In the genomic region with DNA sequence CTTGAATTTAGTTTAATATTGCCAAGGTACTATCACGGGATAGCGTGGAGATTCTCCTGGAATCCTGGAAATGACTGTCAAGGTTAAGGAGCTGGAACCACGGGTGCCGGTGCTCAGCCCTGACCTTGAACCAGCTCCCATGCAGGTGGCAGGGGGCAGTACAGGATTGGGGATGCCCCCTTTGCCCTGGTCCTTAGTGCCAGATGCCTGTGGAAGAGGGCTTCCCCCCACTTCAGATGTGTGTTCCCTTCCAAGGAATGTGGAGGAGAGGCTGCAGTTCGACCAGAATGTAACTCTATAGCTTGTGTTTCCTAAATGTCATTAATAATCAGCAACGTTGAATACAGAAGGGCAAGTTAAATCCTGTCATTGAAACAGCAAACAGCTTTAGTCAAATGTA, we compare ENCODE assay signal across 2 cellular contexts.
TF ChIP-seq lines count a peak whose summit lies in the region.

No MANE protein-coding gene starts in this region.

TF ChIP-seq in HCT116, 20 proteins besides CTCF, POLR2A, EP300 and RAD21 (continued from another document):
- no peak for TF ChIP-seq TCF7L2 (IDR thresholded peaks at IDR 0.05; ENCODE audit: borderline replicate concordance, extremely low read depth, insufficient read depth, insufficient read length)
- no peak for TF ChIP-seq ELF1 (IDR thresholded peaks at IDR 0.05; ENCODE audit: borderline replicate concordance, low read depth)
- no peak for TF ChIP-seq CBX3 (IDR thresholded peaks at IDR 0.05; ENCODE audit: low read depth)

TF ChIP-seq in neural cell, 6 proteins besides CTCF, POLR2A, EP300 and RAD21 (continued from another document):
- TF ChIP-seq, protein P1, sequence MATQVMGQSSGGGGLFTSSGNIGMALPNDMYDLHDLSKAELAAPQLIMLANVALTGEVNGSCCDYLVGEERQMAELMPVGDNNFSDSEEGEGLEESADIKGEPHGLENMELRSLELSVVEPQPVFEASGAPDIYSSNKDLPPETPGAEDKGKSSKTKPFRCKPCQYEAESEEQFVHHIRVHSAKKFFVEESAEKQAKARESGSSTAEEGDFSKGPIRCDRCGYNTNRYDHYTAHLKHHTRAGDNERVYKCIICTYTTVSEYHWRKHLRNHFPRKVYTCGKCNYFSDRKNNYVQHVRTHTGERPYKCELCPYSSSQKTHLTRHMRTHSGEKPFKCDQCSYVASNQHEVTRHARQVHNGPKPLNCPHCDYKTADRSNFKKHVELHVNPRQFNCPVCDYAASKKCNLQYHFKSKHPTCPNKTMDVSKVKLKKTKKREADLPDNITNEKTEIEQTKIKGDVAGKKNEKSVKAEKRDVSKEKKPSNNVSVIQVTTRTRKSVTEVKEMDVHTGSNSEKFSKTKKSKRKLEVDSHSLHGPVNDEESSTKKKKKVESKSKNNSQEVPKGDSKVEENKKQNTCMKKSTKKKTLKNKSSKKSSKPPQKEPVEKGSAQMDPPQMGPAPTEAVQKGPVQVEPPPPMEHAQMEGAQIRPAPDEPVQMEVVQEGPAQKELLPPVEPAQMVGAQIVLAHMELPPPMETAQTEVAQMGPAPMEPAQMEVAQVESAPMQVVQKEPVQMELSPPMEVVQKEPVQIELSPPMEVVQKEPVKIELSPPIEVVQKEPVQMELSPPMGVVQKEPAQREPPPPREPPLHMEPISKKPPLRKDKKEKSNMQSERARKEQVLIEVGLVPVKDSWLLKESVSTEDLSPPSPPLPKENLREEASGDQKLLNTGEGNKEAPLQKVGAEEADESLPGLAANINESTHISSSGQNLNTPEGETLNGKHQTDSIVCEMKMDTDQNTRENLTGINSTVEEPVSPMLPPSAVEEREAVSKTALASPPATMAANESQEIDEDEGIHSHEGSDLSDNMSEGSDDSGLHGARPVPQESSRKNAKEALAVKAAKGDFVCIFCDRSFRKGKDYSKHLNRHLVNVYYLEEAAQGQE (IDR thresholded peaks at IDR 0.05; ENCODE audit: borderline replicate concordance): no peak
- no peak for TF ChIP-seq TAF1 (IDR thresholded peaks at IDR 0.05; ENCODE audit: low read depth)
- no peak for TF ChIP-seq EZH2 (IDR thresholded peaks at IDR 0.05; ENCODE audit: borderline replicate concordance, insufficient read depth, low read length, poor library complexity, severe bottlenecking)
- no peak for TF ChIP-seq SMC3 (conservative IDR thresholded peaks at IDR 0.05; ENCODE audit: poor library complexity)
- TF ChIP-seq POLR2AphosphoS5 (IDR thresholded peaks at IDR 0.05): no peak
